Comparison of ENCODE assay signal across 8 cellular contexts in the genomic region with DNA sequence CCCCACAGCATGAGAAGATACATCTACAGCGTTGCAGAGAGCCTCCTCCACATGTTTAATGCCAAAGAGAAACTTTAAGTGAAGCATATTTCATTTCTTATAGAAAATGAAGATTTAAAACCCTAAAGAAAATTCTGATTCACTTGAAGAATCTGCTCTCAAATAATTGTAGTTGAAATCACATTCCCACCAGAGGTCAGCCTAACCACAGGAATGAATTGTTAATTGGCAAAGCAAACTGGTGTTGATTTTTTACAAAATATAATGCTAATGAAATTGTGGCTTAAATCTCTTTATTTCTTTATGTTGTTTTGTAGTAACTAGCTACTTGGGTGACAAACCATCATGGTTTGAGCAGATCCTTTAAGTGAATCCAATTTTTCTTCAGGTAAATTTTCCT. TPM values are rescaled to one million over a fixed set of nuclear protein-coding genes. Genes with fewer than 3 reads are reported as not detected.
DNase-seq lines count a peak whose midpoint lies in the region; ATAC-seq and TF ChIP-seq lines count a peak whose summit lies in the region.

No MANE protein-coding gene starts in this region.

- intact Hi-C loops in Right ventricle myocardium superior (cut with DNase I), result no loop called here

- no peaks in the 10 kb centered on the region for H3K79me2 ChIP-seq in parathyroid adenoma

- ATAC-seq in HG02642 (IDR thresholded peaks at IDR 0.05; ENCODE audit: poor library complexity, unreplicated experiment), result no peak
- no peak for ATAC-seq in Right ventricle myocardium superior (ENCODE audit: poor library complexity)

- DNase-seq in activated CD4-positive, alpha-beta T cell treated with anti-CD3 and anti-CD28 coated beads, Interleukin-2, amount 10 ng/mL, durations not matched to agents 7 days and 5 days, result peak; percentile 20
- no peak for DNase-seq in activated CD4-positive, alpha-beta T cell treated with anti-CD3 and anti-CD28 coated beads for 48 hours
- DNase-seq in NCI-H2171 (lab: John Stamatoyannopoulos, UW) (peak; percentile 0), endothelial cell (ENCODE audit: low spot score) (peak; percentile 14), ureter (ENCODE audit: low spot score) (no peak), Right ventricle myocardium superior (no peak)

- TF ChIP-seq CTCF in endothelial cell (IDR thresholded peaks at IDR 0.05; ENCODE audit: unreplicated experiment) (no peak), parathyroid adenoma (IDR thresholded peaks at IDR 0.05) (peak; percentile 31)

- POLR2A ChIA-PET in activated CD4-positive, alpha-beta T cell treated with anti-CD3 and anti-CD28 coated beads, Interleukin-2, amount 10 ng/mL, durations not matched to agents 7 days and 5 days (lab: Charles Lee), result no interaction called here

- no peak overlapping the region for H3K27ac Mint-ChIP-seq in activated CD4-positive, alpha-beta T cell treated with anti-CD3 and anti-CD28 coated beads, Interleukin-2, amount 10 ng/mL, durations not matched to agents 7 days and 5 days
- no peak overlapping the region for H3K27ac Mint-ChIP-seq in endothelial cell (ENCODE audit: unreplicated experiment)

- CTCF ChIA-PET in activated CD4-positive, alpha-beta T cell treated with anti-CD3 and anti-CD28 coated beads, Interleukin-2, amount 10 ng/mL, durations not matched to agents 7 days and 5 days (lab: Charles Lee), result no interaction called here

- no peaks in the 10 kb centered on the region for H3K27me3 ChIP-seq in parathyroid adenoma (ENCODE audit: control insufficient read depth, insufficient read depth, low read length)

- H3K36me3 ChIP-seq in parathyroid adenoma (ENCODE audit: control insufficient read depth, insufficient read depth, low read length), result no peaks in the 10 kb centered on the region

- H3K9me3 Mint-ChIP-seq in activated CD4-positive, alpha-beta T cell treated with anti-CD3 and anti-CD28 coated beads, Interleukin-2, amount 10 ng/mL, durations not matched to agents 7 days and 5 days, result no peaks in the 10 kb centered on the region
- H3K9me3 Mint-ChIP-seq in endothelial cell (ENCODE audit: unreplicated experiment), result no peaks in the 10 kb centered on the region

- no peak overlapping the region for H3K4me3 Mint-ChIP-seq in activated CD4-positive, alpha-beta T cell treated with anti-CD3 and anti-CD28 coated beads, Interleukin-2, amount 10 ng/mL, durations not matched to agents 7 days and 5 days
- no peak overlapping the region for H3K4me3 Mint-ChIP-seq in endothelial cell (ENCODE audit: unreplicated experiment)

- no peaks in the 10 kb centered on the region for H3K27me3 Mint-ChIP-seq in activated CD4-positive, alpha-beta T cell treated with anti-CD3 and anti-CD28 coated beads, Interleukin-2, amount 10 ng/mL, durations not matched to agents 7 days and 5 days
- peaks cover 4% of the 10 kb centered on the region for H3K27me3 Mint-ChIP-seq in endothelial cell (ENCODE audit: unreplicated experiment)

- no peak overlapping the region for H2AFZ ChIP-seq in parathyroid adenoma

- no peaks in the 10 kb centered on the region for H3K9me3 ChIP-seq in parathyroid adenoma (ENCODE audit: control insufficient read depth, low read length)

- no peak overlapping the region for H3K27ac ChIP-seq in parathyroid adenoma

- no peaks in the 10 kb centered on the region for H3K4me1 ChIP-seq in parathyroid adenoma

- H3K4me2 ChIP-seq in parathyroid adenoma (ENCODE audit: low read length), result no peak overlapping the region

- no peak overlapping the region for H3K4me3 ChIP-seq in parathyroid adenoma (ENCODE audit: low read depth, low read length)

- no peaks in the 10 kb centered on the region for H3K4me1 Mint-ChIP-seq in activated CD4-positive, alpha-beta T cell treated with anti-CD3 and anti-CD28 coated beads, Interleukin-2, amount 10 ng/mL, durations not matched to agents 7 days and 5 days
- no peaks in the 10 kb centered on the region for H3K4me1 Mint-ChIP-seq in endothelial cell (ENCODE audit: unreplicated experiment)

- H3K9ac ChIP-seq in parathyroid adenoma, result no peak overlapping the region

- H3K36me3 Mint-ChIP-seq in activated CD4-positive, alpha-beta T cell treated with anti-CD3 and anti-CD28 coated beads, Interleukin-2, amount 10 ng/mL, durations not matched to agents 7 days and 5 days (ENCODE audit: low read depth), result no peaks in the 10 kb centered on the region
- H3K36me3 Mint-ChIP-seq in endothelial cell (ENCODE audit: low read depth, unreplicated experiment), result no peaks in the 10 kb centered on the region

RNA-seq across cellular contexts. Expression of a gene that starts 31.1 kb away (rescaled TPM):
- total RNA-seq in activated CD4-positive, alpha-beta T cell treated with anti-CD3 and anti-CD28 coated beads, Interleukin-2, amount 10 ng/mL, durations not matched to agents 7 days and 5 days, result under 1 TPM; 0.83 to 0.87 TPM
- total RNA-seq in endothelial cell (ENCODE audit: unreplicated experiment) (0.64 TPM), ureter (5.5 TPM), Right ventricle myocardium superior (0.32 TPM)

Comparison
In these comparisons a context has a peak if more than half of its experiments do, and no peak if none do; other contexts are left out.
1. DNase-seq: peak in activated CD4-positive, alpha-beta T cell treated with anti-CD3 and anti-CD28 coated beads, Interleukin-2, amount 10 ng/mL, durations not matched to agents 7 days and 5 days (single experiment), NCI-H2171 (single experiment) and endothelial cell (single experiment); none in activated CD4-positive, alpha-beta T cell treated with anti-CD3 and anti-CD28 coated beads for 48 hours (single experiment), ureter (single experiment) and Right ventricle myocardium superior (single experiment).